ENCODE assay signal across 8 cellular contexts in the genomic region with DNA sequence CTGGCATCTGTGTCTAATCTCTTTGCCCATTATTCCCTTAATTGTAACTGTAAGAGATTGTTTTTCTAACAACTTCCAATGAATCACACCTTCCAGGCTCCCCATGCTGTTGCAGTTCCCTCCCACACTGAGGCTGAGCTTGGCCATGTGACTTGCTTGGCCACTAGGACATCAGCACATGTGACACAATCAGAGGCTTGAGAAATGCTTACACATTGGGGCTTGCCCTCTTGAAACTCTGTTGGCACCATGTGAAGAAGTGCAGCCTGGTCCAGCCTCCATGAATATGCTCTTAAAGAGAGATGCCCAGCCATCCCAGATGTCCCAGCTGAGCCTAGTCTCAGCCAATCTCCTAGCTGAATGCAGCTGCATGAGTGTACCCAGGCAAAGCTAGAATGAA.
"Had no signal": no experiment of that assay in that cellular context is flagged by ENCODE, and none has a peak within 500 bp of the region (broad histone marks: within the 10 kb centered on the region; RNA-seq: fewer than 3 reads in every experiment).

No MANE protein-coding gene starts in this region.

- H3K27me3 ChIP-seq: esophagus muscularis mucosa, sigmoid colon, stomach had no signal

- H3K9me3 ChIP-seq: thoracic aorta had no signal

- H3K4me1 ChIP-seq: esophagus muscularis mucosa, sigmoid colon, stomach had no signal

- H3K4me3 ChIP-seq: esophagus muscularis mucosa, sigmoid colon, stomach, thoracic aorta had no signal

- H3K27ac ChIP-seq: esophagus muscularis mucosa, sigmoid colon, stomach, thoracic aorta had no signal

- H3K36me3 ChIP-seq: esophagus muscularis mucosa, sigmoid colon, stomach, thoracic aorta had no signal

- DNase-seq: activated CD4-positive, alpha-beta T cell treated with anti-CD3 and anti-CD28 coated beads, Interleukin-2, amount 50 U/mL, for 48 hours; activated naive CD4-positive, alpha-beta T cell treated with anti-CD3 and anti-CD28 coated beads, Interleukin-2, amount 10 ng/mL, durations not matched to agents 7 days and 5 days; occipital lobe; sigmoid colon; stimulated activated CD4-positive, alpha-beta T cell treated with anti-CD3 and anti-CD28 coated beads, Interleukin-1b, Interleukin-23, amount 100 ng/mL, for 48 hours; stomach had no signal
